In the genomic region with DNA sequence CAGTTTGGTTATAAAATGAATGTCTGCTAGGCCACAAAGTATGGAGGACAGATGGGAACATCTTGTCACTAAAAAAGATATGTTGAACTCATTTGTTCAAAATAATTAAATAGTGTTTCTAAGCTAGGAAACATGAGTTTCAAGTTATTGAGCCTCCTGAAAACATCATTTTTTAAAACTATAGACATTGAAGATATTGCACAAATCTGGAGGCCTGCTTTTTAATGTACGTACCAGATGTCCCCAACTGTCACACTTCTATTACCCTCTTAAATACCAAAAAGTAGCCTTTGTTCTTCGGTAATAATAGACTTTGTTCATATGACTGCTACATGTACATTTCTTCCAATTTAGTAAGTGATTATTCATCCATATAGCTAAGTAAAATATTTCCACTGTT, we compare ENCODE assay signal across 3 cellular contexts.
TF ChIP-seq lines count a peak whose summit lies in the region.

No MANE protein-coding gene starts in this region.

TF ChIP-seq in HepG2, 621 proteins besides CTCF, POLR2A, EP300 and RAD21:
- peak; percentile 55; the same call in 1 of the 2 replicates for TF ChIP-seq CEBPB (IDR thresholded peaks at IDR 0.05; ENCODE audit: borderline replicate concordance, low read depth, low read length)
- no peak for TF ChIP-seq SP2 (CRISPR knock-in tag; IDR thresholded peaks at IDR 0.05)

TF ChIP-seq in Ishikawa, 13 proteins besides CTCF, POLR2A, EP300 and RAD21:
- TF ChIP-seq, protein P1, sequence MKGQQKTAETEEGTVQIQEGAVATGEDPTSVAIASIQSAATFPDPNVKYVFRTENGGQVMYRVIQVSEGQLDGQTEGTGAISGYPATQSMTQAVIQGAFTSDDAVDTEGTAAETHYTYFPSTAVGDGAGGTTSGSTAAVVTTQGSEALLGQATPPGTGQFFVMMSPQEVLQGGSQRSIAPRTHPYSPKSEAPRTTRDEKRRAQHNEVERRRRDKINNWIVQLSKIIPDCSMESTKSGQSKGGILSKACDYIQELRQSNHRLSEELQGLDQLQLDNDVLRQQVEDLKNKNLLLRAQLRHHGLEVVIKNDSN (IDR thresholded peaks at IDR 0.05): no peak
- peak; percentile 58; the same call in 1 of the 2 replicates for TF ChIP-seq CEBPB (IDR thresholded peaks at IDR 0.05)

TF ChIP-seq in K562, 482 proteins besides CTCF, POLR2A, EP300 and RAD21:
- TF ChIP-seq, protein P2, sequence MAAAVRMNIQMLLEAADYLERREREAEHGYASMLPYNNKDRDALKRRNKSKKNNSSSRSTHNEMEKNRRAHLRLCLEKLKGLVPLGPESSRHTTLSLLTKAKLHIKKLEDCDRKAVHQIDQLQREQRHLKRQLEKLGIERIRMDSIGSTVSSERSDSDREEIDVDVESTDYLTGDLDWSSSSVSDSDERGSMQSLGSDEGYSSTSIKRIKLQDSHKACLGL (CRISPR knock-in tag; IDR thresholded peaks at IDR 0.05; ENCODE audit: borderline replicate concordance, poor library complexity, severe bottlenecking): no peak
- no peak for TF ChIP-seq CEBPG (CRISPR knock-in tag; IDR thresholded peaks at IDR 0.05)
- peak; percentile 37 to 58; a peak in 1 of 4 replicates for TF ChIP-seq CEBPG (tag; conservative IDR thresholded peaks at IDR 0.05 in 1 of 2, IDR thresholded peaks at IDR 0.05 in 1 of 2)
- TF ChIP-seq, protein P3, sequence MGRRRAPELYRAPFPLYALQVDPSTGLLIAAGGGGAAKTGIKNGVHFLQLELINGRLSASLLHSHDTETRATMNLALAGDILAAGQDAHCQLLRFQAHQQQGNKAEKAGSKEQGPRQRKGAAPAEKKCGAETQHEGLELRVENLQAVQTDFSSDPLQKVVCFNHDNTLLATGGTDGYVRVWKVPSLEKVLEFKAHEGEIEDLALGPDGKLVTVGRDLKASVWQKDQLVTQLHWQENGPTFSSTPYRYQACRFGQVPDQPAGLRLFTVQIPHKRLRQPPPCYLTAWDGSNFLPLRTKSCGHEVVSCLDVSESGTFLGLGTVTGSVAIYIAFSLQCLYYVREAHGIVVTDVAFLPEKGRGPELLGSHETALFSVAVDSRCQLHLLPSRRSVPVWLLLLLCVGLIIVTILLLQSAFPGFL (CRISPR knock-in tag; IDR thresholded peaks at IDR 0.05): no peak
- TF ChIP-seq, protein P4, sequence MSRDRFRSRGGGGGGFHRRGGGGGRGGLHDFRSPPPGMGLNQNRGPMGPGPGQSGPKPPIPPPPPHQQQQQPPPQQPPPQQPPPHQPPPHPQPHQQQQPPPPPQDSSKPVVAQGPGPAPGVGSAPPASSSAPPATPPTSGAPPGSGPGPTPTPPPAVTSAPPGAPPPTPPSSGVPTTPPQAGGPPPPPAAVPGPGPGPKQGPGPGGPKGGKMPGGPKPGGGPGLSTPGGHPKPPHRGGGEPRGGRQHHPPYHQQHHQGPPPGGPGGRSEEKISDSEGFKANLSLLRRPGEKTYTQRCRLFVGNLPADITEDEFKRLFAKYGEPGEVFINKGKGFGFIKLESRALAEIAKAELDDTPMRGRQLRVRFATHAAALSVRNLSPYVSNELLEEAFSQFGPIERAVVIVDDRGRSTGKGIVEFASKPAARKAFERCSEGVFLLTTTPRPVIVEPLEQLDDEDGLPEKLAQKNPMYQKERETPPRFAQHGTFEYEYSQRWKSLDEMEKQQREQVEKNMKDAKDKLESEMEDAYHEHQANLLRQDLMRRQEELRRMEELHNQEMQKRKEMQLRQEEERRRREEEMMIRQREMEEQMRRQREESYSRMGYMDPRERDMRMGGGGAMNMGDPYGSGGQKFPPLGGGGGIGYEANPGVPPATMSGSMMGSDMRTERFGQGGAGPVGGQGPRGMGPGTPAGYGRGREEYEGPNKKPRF (IDR thresholded peaks at IDR 0.05; ENCODE audit: low read depth, low read length): no peak
- TF ChIP-seq POLR2B (IDR thresholded peaks at IDR 0.05; ENCODE audit: low read depth, partially characterized antibody): no peak
- TF ChIP-seq CEBPB (tag; IDR thresholded peaks at IDR 0.05): peak; percentile 78
